13 cellular contexts compared by ENCODE assay signal in genomic region chr1:22055463-22055862, GRCh38. TPM values are rescaled to one million over a fixed set of nuclear protein-coding genes. Genes with fewer than 3 reads are reported as not detected.
DNase-seq lines count a peak whose midpoint lies in the region; ATAC-seq and TF ChIP-seq lines count a peak whose summit lies in the region.
"Had no signal": no experiment of that assay in that cellular context is flagged by ENCODE, and none has a peak within 500 bp of the region (broad histone marks: within the 10 kb centered on the region; RNA-seq: fewer than 3 reads in every experiment).

No MANE protein-coding gene starts in this region.

- H3K36me3 Mint-ChIP-seq in activated naive CD8-positive, alpha-beta T cell treated with anti-CD3 and anti-CD28 coated beads, Interleukin-2, amount 50 U/mL, for 24 hours (ENCODE audit: low read depth): peaks cover 44% of the 10 kb centered on the region
- H3K36me3 Mint-ChIP-seq in naive B cell: peaks cover 0 to 3% of the 10 kb centered on the region in 2 donors

- H3K27me3 Mint-ChIP-seq in activated naive CD8-positive, alpha-beta T cell treated with anti-CD3 and anti-CD28 coated beads, Interleukin-2, amount 50 U/mL, for 24 hours: no peaks in the 10 kb centered on the region
- H3K27me3 Mint-ChIP-seq in naive B cell: peaks cover 0 to 4% (median 0%) of the 10 kb centered on the region in 3 donors

- no peak for ATAC-seq in activated naive CD8-positive, alpha-beta T cell treated with anti-CD3 and anti-CD28 coated beads, Interleukin-2, amount 50 U/mL, for 24 hours
- ATAC-seq in naive B cell (ENCODE audit: low read depth in 2 of 2): no peak

- H3K27ac Mint-ChIP-seq in activated naive CD8-positive, alpha-beta T cell treated with anti-CD3 and anti-CD28 coated beads, Interleukin-2, amount 50 U/mL, for 24 hours: peak overlapping the region; percentile 76
- peak overlapping the region in 5 of 6 donors; percentile 61 to 91 (median 78) for H3K27ac Mint-ChIP-seq in naive B cell

- no peak for TF ChIP-seq POLR2A in erythroblast (IDR thresholded peaks at IDR 0.05; ENCODE audit: low read length)

- H3K27me3 ChIP-seq in ACC112 (ENCODE audit: insufficient read depth, low read length): no peaks in the 10 kb centered on the region
- H3K27me3 ChIP-seq: adrenal gland had no signal

- DNase-seq in GM12865 (ENCODE audit: low read depth): no peak
- DNase-seq in activated naive CD8-positive, alpha-beta T cell treated with anti-CD3 and anti-CD28 coated beads, Interleukin-2, amount 50 U/mL, for 24 hours: no peak
- DNase-seq in naive B cell: no peak
- no peak for DNase-seq in G401 (ENCODE audit: low spot score)
- no peak for DNase-seq in NCI-H128 (lab: John Stamatoyannopoulos, UW; ENCODE audit: unreplicated experiment)
- DNase-seq in erythroblast (lab: John Stamatoyannopoulos, UW): no peak
- no peak for DNase-seq in DMS79 (lab: John Stamatoyannopoulos, UW)
- DNase-seq: adrenal gland, NCI-H524 had no signal

- H3K79me2 ChIP-seq in ACC112 (ENCODE audit: control insufficient read depth, insufficient read depth, low read length, unreplicated experiment): peaks cover 70% of the 10 kb centered on the region

- no peak overlapping the region for H2AFZ ChIP-seq in ACC112 (ENCODE audit: low read length, unreplicated experiment)

- peaks cover 76% of the 10 kb centered on the region for H3K4me1 Mint-ChIP-seq in activated naive CD8-positive, alpha-beta T cell treated with anti-CD3 and anti-CD28 coated beads, Interleukin-2, amount 50 U/mL, for 24 hours
- peaks cover 24 to 75% (median 57%) of the 10 kb centered on the region in 3 donors for H3K4me1 Mint-ChIP-seq in naive B cell

- H3K4me3 Mint-ChIP-seq in activated naive CD8-positive, alpha-beta T cell treated with anti-CD3 and anti-CD28 coated beads, Interleukin-2, amount 50 U/mL, for 24 hours: peak overlapping the region; percentile 77
- peak overlapping the region; percentile 42 to 84 (median 60) for H3K4me3 Mint-ChIP-seq in naive B cell

- H3K36me3 ChIP-seq in ACC112 (ENCODE audit: insufficient read depth, low read length): peaks cover 11% of the 10 kb centered on the region; the same call in 1 of the 2 replicates

- in situ Hi-C loops in G401 (cut with HindIII; ENCODE audit: low sequenced_read_pairs): no loop called here

- H3K9me3 Mint-ChIP-seq in activated naive CD8-positive, alpha-beta T cell treated with anti-CD3 and anti-CD28 coated beads, Interleukin-2, amount 50 U/mL, for 24 hours: no peaks in the 10 kb centered on the region
- H3K9me3 Mint-ChIP-seq in naive B cell: peaks cover 0 to 1% (median 0%) of the 10 kb centered on the region in 7 donors

- H3K4me3 ChIP-seq in ACC112 (ENCODE audit: low read depth, low read length) (peak overlapping the region; percentile 36), GM12865 (ENCODE audit: low read depth, low read length) (peak overlapping the region; percentile 45)

- H3K4me1 ChIP-seq in ACC112 (ENCODE audit: control insufficient read depth, insufficient read depth, low read length, unreplicated experiment): peaks cover 30% of the 10 kb centered on the region

- no peak for TF ChIP-seq CTCF in GM12865 (IDR thresholded peaks at IDR 0.05; ENCODE audit: insufficient read depth, low read depth, low read length, missing control alignments)

- no peak overlapping the region for H3K27ac ChIP-seq in ACC112 (ENCODE audit: low read depth, low read length)

RNA-seq across cellular contexts. Expression of gene CDC42, which starts 3.0 kb away (rescaled TPM):
- 100 to 1,000 TPM; 165 to 491 (median 378) TPM for polyA plus RNA-seq in naive B cell (ENCODE audit: low read depth in 6 of 6)
- total RNA-seq in G401 (2014; rRNA removed; shearing (Covaris generic)): 320 and 358 TPM in 2 replicates

RNA-seq across cellular contexts. Expression of gene CELA3A, which starts 54.0 kb away (rescaled TPM):
- polyA plus RNA-seq in naive B cell (ENCODE audit: low read depth in 6 of 6): not detected
- total RNA-seq in G401 (2014; rRNA removed; shearing (Covaris generic)): not detected in 2 replicates
- total RNA-seq: frontal cortex; mononuclear cell; T-helper 2 cell treated with Interferon-gamma antibody and Interleukin-4, amounts not matched to agents 100 ng/mL and 5 ng/mL, for 36 hours had no signal
